In genomic region chr6:42551202-42551601, GRCh38 we compare ENCODE assay signal across 19 cellular contexts.
"Had no signal": no experiment of that assay in that cellular context is flagged by ENCODE, and none has a peak within 500 bp of the region (broad histone marks: within the 10 kb centered on the region; RNA-seq: fewer than 3 reads in every experiment).

No MANE protein-coding gene starts in this region.

- H3K27ac ChIP-seq: heart left ventricle, psoas muscle, VCaP had no signal

- H3K9me3 ChIP-seq: heart left ventricle, psoas muscle had no signal

- H3K36me3 ChIP-seq: heart left ventricle had no signal

- H3K4me3 Mint-ChIP-seq: activated CD4-positive, alpha-beta T cell treated with anti-CD3 and anti-CD28 coated beads for 36 hours; activated CD8-positive, alpha-beta T cell treated with anti-CD3 and anti-CD28 coated beads for 36 hours; activated T-cell treated with anti-CD3 and anti-CD28 coated beads, Interleukin-2, amount 50 U/mL, for 72 hours; nephron progenitor cell had no signal

- H3K4me1 ChIP-seq: psoas muscle had no signal

- H3K4me3 ChIP-seq: heart left ventricle, psoas muscle had no signal

- H3K27ac Mint-ChIP-seq: activated CD4-positive, alpha-beta T cell treated with anti-CD3 and anti-CD28 coated beads for 36 hours; activated CD8-positive, alpha-beta T cell treated with anti-CD3 and anti-CD28 coated beads for 36 hours; nephron progenitor cell had no signal

- DNase-seq: activated CD4-positive, alpha-beta T cell treated with anti-CD3 and anti-CD28 coated beads for 36 hours; activated CD8-positive, alpha-beta memory T cell treated with anti-CD3 and anti-CD28 coated beads, Interleukin-2, amount 50 U/mL, for 4 hours; activated CD8-positive, alpha-beta T cell treated with anti-CD3 and anti-CD28 coated beads for 36 hours; activated gamma-delta T cell treated with Interleukin-2 at 50 U/mL for 16 hours; activated T-cell treated with anti-CD3 and anti-CD28 coated beads, Interleukin-2, amount 50 U/mL, for 72 hours; central memory CD4-positive, alpha-beta T cell; cortex of kidney; effector CD8-positive, alpha-beta T cell; heart left ventricle; islet precursor cell; mesendoderm; nephron progenitor cell; psoas muscle; stimulated activated CD4-positive, alpha-beta T cell treated with anti-CD3 and anti-CD28 coated beads, Interleukin-12 subunit alpha, Interleukin-12 subunit beta, amount 100 ng/mL, for 4 hours; stimulated activated naive CD4-positive, alpha-beta T cell treated with Interleukin-2 at 50 U/mL for 16 hours; trophoblast cell had no signal

- ATAC-seq: activated CD4-positive, alpha-beta T cell treated with anti-CD3 and anti-CD28 coated beads for 36 hours; activated CD8-positive, alpha-beta T cell treated with anti-CD3 and anti-CD28 coated beads for 36 hours; activated T-cell treated with anti-CD3 and anti-CD28 coated beads, Interleukin-2, amount 50 U/mL, for 72 hours; heart left ventricle; left lobe of liver; psoas muscle; sciatic nerve had no signal
